In the genomic region with DNA sequence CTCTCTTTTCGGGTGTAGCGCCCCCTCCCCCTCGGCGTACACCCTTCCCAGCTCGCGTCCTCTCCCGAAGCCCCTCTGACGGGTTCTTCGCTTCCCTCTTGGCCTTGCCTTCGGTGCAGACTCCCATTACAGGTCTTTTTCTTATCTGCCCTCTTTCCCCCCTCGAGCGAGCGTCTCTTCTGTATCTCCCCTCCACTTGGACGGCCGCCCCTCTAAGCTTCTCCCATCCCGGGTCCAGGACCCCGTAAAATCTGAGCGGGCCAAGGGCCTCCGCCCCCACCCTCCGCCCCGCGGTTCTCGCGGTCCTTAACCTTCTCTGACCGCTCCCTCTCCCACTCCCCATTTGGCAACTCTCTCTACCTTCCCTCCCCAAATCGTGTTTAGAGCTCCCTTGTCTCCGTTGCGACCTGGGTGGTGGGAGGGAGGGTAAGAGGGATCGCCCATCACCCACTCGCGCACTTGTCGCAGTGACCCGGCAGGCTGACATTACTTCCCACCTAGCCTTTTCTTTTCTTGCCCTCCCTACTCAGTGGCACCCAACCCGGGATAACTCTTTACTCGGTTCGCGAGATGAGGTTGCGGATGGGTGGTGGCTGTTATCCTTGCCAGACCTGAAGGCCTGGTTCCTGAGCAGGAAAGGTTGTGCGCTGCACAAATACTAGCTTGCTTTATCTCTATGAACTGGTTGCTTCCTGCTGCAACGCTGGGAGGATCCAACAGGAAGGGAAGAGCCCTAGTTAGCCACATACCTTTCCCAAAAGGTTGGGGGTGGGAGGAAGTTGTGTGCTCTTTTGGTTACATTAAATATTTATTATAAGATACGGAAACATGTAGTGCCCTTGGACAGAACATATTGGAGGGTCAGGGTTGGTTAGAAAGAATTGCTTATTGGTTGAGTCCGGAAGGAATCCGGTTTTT, we compare ENCODE assay signal across 1 cellular context.
TF ChIP-seq lines count a peak whose summit lies in the region.

No MANE protein-coding gene starts in this region.

TF ChIP-seq in GM23338, 12 proteins besides CTCF, POLR2A, EP300 and RAD21 (continued from another document):
- TF ChIP-seq ZNF462 (CRISPR knock-in tag; IDR thresholded peaks at IDR 0.05) (no peak), ZNF114 (CRISPR knock-in tag; IDR thresholded peaks at IDR 0.05) (no peak), EZH2phosphoT487 (IDR thresholded peaks at IDR 0.05; ENCODE audit: unreplicated experiment) (no peak), JUNB (IDR thresholded peaks at IDR 0.05; ENCODE audit: unreplicated experiment) (no peak), POLR2AphosphoS5 (IDR thresholded peaks at IDR 0.05; ENCODE audit: low read depth) (no peak; the same call in 1 of the 2 replicates), ETS1 (IDR thresholded peaks at IDR 0.05) (no peak), ZNF331 (CRISPR knock-in tag; IDR thresholded peaks at IDR 0.05; ENCODE audit: low read depth) (no peak)
